In genomic region chr11:30392221-30392784, GRCh38 we compare ENCODE assay signal across 14 cellular contexts.
DNase-seq lines count a peak whose midpoint lies in the region; ATAC-seq and TF ChIP-seq lines count a peak whose summit lies in the region.
"Had no signal": no experiment of that assay in that cellular context is flagged by ENCODE, and none has a peak within 500 bp of the region (broad histone marks: within the 10 kb centered on the region; RNA-seq: fewer than 3 reads in every experiment).

No MANE protein-coding gene starts in this region.

- H3K4me3 ChIP-seq in hepatocyte: no peak overlapping the region
- H3K4me3 ChIP-seq in retinal pigment epithelial cell (ENCODE audit: low read length): peak overlapping the region; percentile 21
- H3K4me3 ChIP-seq: K562, SK-N-MC had no signal

- H4K20me1 ChIP-seq in hepatocyte (ENCODE audit: insufficient read depth, poor library complexity, severe bottlenecking): no peaks in the 10 kb centered on the region

- no peak for ATAC-seq in GM21737 (IDR thresholded peaks at IDR 0.05; ENCODE audit: unreplicated experiment)
- ATAC-seq: activated CD8-positive, alpha-beta memory T cell treated with anti-CD3 and anti-CD28 coated beads, Interleukin-2, amount 10 ng/mL, durations not matched to agents 7 days and 5 days; K562 had no signal

- peak; percentile 64 for DNase-seq in HT-29 (ENCODE audit: low spot score)
- peak; percentile 0 for DNase-seq in amniotic epithelial cell (ENCODE audit: low read depth)
- peak; percentile 32 for DNase-seq in hepatocyte (ENCODE audit: low spot score)
- DNase-seq in retinal pigment epithelial cell (ENCODE audit: low read depth): peak; percentile 52
- DNase-seq in activated CD4-positive, alpha-beta T cell treated with anti-CD3 and anti-CD28 coated beads for 4 hours: no peak
- no peak for DNase-seq in dedifferentiated amniotic fluid mesenchymal stem cell (ENCODE audit: extremely low spot score)
- DNase-seq: activated CD8-positive, alpha-beta memory T cell treated with anti-CD3 and anti-CD28 coated beads, Interleukin-2, amount 10 ng/mL, durations not matched to agents 7 days and 5 days; activated naive CD4-positive, alpha-beta T cell treated with anti-CD3 and anti-CD28 coated beads, Interleukin-2, amount 10 ng/mL, durations not matched to agents 7 days and 5 days; NCI-H1436; stimulated activated naive CD4-positive, alpha-beta T cell had no signal

- peaks cover 9% of the 10 kb centered on the region for H3K4me1 ChIP-seq in hepatocyte (ENCODE audit: insufficient read depth)

- no peaks in the 10 kb centered on the region for H3K9me2 ChIP-seq in hepatocyte (replicated peaks; ENCODE audit: insufficient read depth)

- WGBS in hepatocyte (ENCODE audit: low lambda C conversion rate, missing lambda C conversion rate): 27% methylated on average over 5 of the region's 5 CpGs

- no peak for TF ChIP-seq CTCF in hepatocyte (IDR thresholded peaks at IDR 0.05; ENCODE audit: poor library complexity)
- no peak for TF ChIP-seq CTCF in retinal pigment epithelial cell (conservative IDR thresholded peaks at IDR 0.05; ENCODE audit: low read depth, low read length)

- no peak overlapping the region for H3K27ac ChIP-seq in hepatocyte
- H3K27ac ChIP-seq: epithelial cell of prostate, SK-N-MC had no signal

- no peaks in the 10 kb centered on the region for H3K79me2 ChIP-seq in hepatocyte

- peak overlapping the region; percentile 13 for H2AFZ ChIP-seq in hepatocyte

- no peaks in the 10 kb centered on the region for H3K9me3 ChIP-seq in hepatocyte (ENCODE audit: low read depth)

- H3K36me3 ChIP-seq in hepatocyte (replicated peaks; ENCODE audit: insufficient read depth, low read depth): no peaks in the 10 kb centered on the region

- no peaks in the 10 kb centered on the region for H3K27me3 ChIP-seq in hepatocyte

- H3K4me2 ChIP-seq in hepatocyte: peak overlapping the region; percentile 35

Comparison
In these comparisons a context has a peak if more than half of its experiments do, and no peak if none do; other contexts are left out.
1. DNase-seq: peak in HT-29 (single experiment), amniotic epithelial cell (single experiment), hepatocyte (single experiment) and retinal pigment epithelial cell (single experiment); none in activated CD4-positive, alpha-beta T cell treated with anti-CD3 and anti-CD28 coated beads for 4 hours (0 of 2) and dedifferentiated amniotic fluid mesenchymal stem cell (single experiment).